ENCODE assay signal across 15 cellular contexts in the genomic region with DNA sequence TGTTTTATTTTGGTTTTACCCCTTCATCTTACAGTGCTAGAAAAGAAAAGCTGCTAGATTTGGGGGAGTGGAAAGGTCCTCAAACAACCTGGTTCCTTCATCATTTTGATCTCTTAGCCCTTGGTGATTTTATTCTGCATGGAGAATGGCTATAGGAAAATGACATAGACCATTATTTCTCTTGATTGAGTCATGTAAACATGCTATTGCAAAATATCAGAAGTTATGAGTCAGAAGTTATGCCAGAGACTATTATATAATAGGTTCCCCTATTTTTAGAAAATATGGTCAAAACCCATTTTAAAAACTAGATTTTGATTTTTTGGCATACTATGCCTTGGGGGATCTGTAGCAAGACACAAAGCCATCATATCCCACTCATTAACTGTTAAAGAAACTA.
DNase-seq lines count a peak whose midpoint lies in the region; ATAC-seq and TF ChIP-seq lines count a peak whose summit lies in the region.
"Had no signal": no experiment of that assay in that cellular context is flagged by ENCODE, and none has a peak within 500 bp of the region (broad histone marks: within the 10 kb centered on the region; RNA-seq: fewer than 3 reads in every experiment).

No MANE protein-coding gene starts in this region.

- H3K27ac ChIP-seq in ACC112 (ENCODE audit: low read depth, low read length) (peak overlapping the region; percentile 50), HCT116 (ENCODE audit: low read depth, low read length) (no peak overlapping the region), RWPE2 (ENCODE audit: poor library complexity, severe bottlenecking) (no peak overlapping the region), foreskin keratinocyte (no peak overlapping the region)
- H3K27ac ChIP-seq: uterus had no signal

- no peaks in the 10 kb centered on the region for H3K9me3 ChIP-seq in HCT116 (ENCODE audit: control insufficient read depth in 1 of 2, insufficient read depth in 1 of 2, low read depth in 1 of 2, low read length in 2 of 2)
- no peaks in the 10 kb centered on the region for H3K9me3 ChIP-seq in RWPE2 (ENCODE audit: severe bottlenecking)
- H3K9me3 ChIP-seq in MG63, result no peaks in the 10 kb centered on the region
- H3K9me3 ChIP-seq: ovary, uterus had no signal

- H3K79me2 ChIP-seq in ACC112 (ENCODE audit: control insufficient read depth, insufficient read depth, low read length, unreplicated experiment) (no peaks in the 10 kb centered on the region), HCT116 (ENCODE audit: insufficient read depth, low read length) (no peaks in the 10 kb centered on the region)
- H3K79me2 ChIP-seq: hepatocyte had no signal

- H3K4me3 ChIP-seq in ACC112 (ENCODE audit: low read depth, low read length) (no peak overlapping the region), HCT116 (replicated peaks in 1 of 2; ENCODE audit: low read depth in 1 of 2, low read length in 2 of 2) (no peak overlapping the region), RWPE2 (ENCODE audit: severe bottlenecking) (no peak overlapping the region), MG63 (no peak overlapping the region)
- H3K4me3 ChIP-seq: hepatocyte, ovary, uterus had no signal

- no peaks in the 10 kb centered on the region for H3K9me2 ChIP-seq in HCT116 (ENCODE audit: insufficient read depth)

- no peak for TF ChIP-seq POLR2A in HCT116 (IDR thresholded peaks at IDR 0.05; ENCODE audit: borderline replicate concordance, extremely low read depth, insufficient read depth, insufficient read length)

- H4K20me1 ChIP-seq in HCT116 (ENCODE audit: insufficient read depth), result no peaks in the 10 kb centered on the region

- H3K27me3 ChIP-seq in ACC112 (ENCODE audit: insufficient read depth, low read length) (no peaks in the 10 kb centered on the region), HCT116 (ENCODE audit: insufficient read depth, low read length) (no peaks in the 10 kb centered on the region), RWPE2 (ENCODE audit: insufficient read depth, poor library complexity, severe bottlenecking) (no peaks in the 10 kb centered on the region), foreskin keratinocyte (no peaks in the 10 kb centered on the region), MG63 (no peaks in the 10 kb centered on the region)
- H3K27me3 ChIP-seq: hepatocyte, ovary, uterus had no signal

- H2AFZ ChIP-seq in ACC112 (ENCODE audit: low read length, unreplicated experiment) (no peak overlapping the region), HCT116 (ENCODE audit: low read depth, low read length, poor library complexity, severe bottlenecking) (no peak overlapping the region)
- H2AFZ ChIP-seq: hepatocyte had no signal

- DNase-seq in HCT116 (ENCODE audit: low read depth, low spot score), result no peak
- no peak for DNase-seq in RWPE2 (ENCODE audit: low spot score)
- DNase-seq in foreskin keratinocyte, result peak in 1 of 2 donors; percentile 22
- DNase-seq in NCI-H82 treated with DMSO at 0.1 percent for 48 hours (lab: John Stamatoyannopoulos, UW; ENCODE audit: unreplicated experiment), result no peak
- no peak for DNase-seq in MG63
- no peak for DNase-seq in medulla oblongata (ENCODE audit: extremely low spot score)
- no peak for DNase-seq in GM19238 (ENCODE audit: insufficient read length, low spot score)
- DNase-seq: effector CD8-positive, alpha-beta T cell; KBM-7; left ventricle myocardium superior; ovary; stimulated activated CD4-positive, alpha-beta T cell treated with anti-CD3 and anti-CD28 coated beads, Interleukin-15, amount 100 ng/mL, for 24 hours; uterus had no signal

- POLR2A ChIA-PET in HCT116 (lab: Charles Lee), result no interaction called here

- ATAC-seq in HCT116 (no peak), RWPE2 (ENCODE audit: low read depth) (0 out of 3 replicates have a peak, but pooled peaks have one; percentile 25), foreskin keratinocyte (peak; percentile 26)
- ATAC-seq: left ventricle myocardium superior had no signal

- H3K4me1 ChIP-seq in ACC112 (ENCODE audit: control insufficient read depth, insufficient read depth, low read length, unreplicated experiment) (peaks cover 47% of the 10 kb centered on the region), HCT116 (ENCODE audit: control insufficient read depth in 1 of 2, insufficient read depth in 2 of 2, low read length in 2 of 2) (no peaks in the 10 kb centered on the region), RWPE2 (ENCODE audit: insufficient read depth, poor library complexity, severe bottlenecking) (no peaks in the 10 kb centered on the region), foreskin keratinocyte (no peaks in the 10 kb centered on the region)

- RAD21 ChIA-PET in HCT116 (lab: Charles Lee; ENCODE audit: low non-redundant PET in 1 of 2, low total read pairs in 2 of 2, uncharacterized antibody in 2 of 2, unreplicated experiment in 2 of 2), result no interaction called here

- TF ChIP-seq CTCF in HCT116 (IDR thresholded peaks at IDR 0.05 in 2 of 3, conservative IDR thresholded peaks at IDR 0.05 in 1 of 3; ENCODE audit: borderline replicate concordance in 1 of 3, insufficient read depth in 1 of 3, low read depth in 2 of 3, low read length in 2 of 3) (no peak), RWPE2 (IDR thresholded peaks at IDR 0.05; ENCODE audit: poor library complexity, severe bottlenecking) (no peak), foreskin keratinocyte (conservative IDR thresholded peaks at IDR 0.05) (no peak)

- no peaks in the 10 kb centered on the region for H3K36me3 ChIP-seq in ACC112 (ENCODE audit: insufficient read depth, low read length)
- H3K36me3 ChIP-seq in HCT116 (ENCODE audit: control insufficient read depth in 1 of 2, insufficient read depth in 2 of 2, low read length in 2 of 2), result no peaks in the 10 kb centered on the region
- H3K36me3 ChIP-seq in RWPE2 (ENCODE audit: low read depth), result no peaks in the 10 kb centered on the region
- H3K36me3 ChIP-seq in MG63, result no peaks in the 10 kb centered on the region
- H3K36me3 ChIP-seq: ovary, uterus had no signal

- CTCF ChIA-PET in HCT116 (lab: Charles Lee), result no interaction called here

- no peak for TF ChIP-seq RAD21 in HCT116 (IDR thresholded peaks at IDR 0.05; ENCODE audit: low read depth)

- intact Hi-C loops in HCT116 (cut with micrococcal nuclease), result no loop called here

- H3K4me2 ChIP-seq in HCT116 (ENCODE audit: low read length), result no peak overlapping the region
- H3K4me2 ChIP-seq: hepatocyte had no signal

- H3K9ac ChIP-seq in HCT116 (ENCODE audit: low read length), result no peak overlapping the region

- BruUV-seq in HCT116 (replicated peaks; lab: Mats Ljungman, UMichigan), result no TSS peak

TF ChIP-seq in HCT116, 20 proteins besides CTCF, POLR2A, EP300 and RAD21:
- no peak for TF ChIP-seq POLR2AphosphoS5 (IDR thresholded peaks at IDR 0.05; ENCODE audit: low read depth, low read length)
- peak; percentile 40; the same call in 1 of the 2 replicates for TF ChIP-seq FOSL1 (IDR thresholded peaks at IDR 0.05; ENCODE audit: low read depth)
- peak; percentile 89 for TF ChIP-seq CEBPB (IDR thresholded peaks at IDR 0.05; ENCODE audit: low read depth)
- TF ChIP-seq SP1 (IDR thresholded peaks at IDR 0.05; ENCODE audit: low read depth), result 0 out of 2 replicates have a peak, but pooled peaks have one; percentile 10
- no peak for TF ChIP-seq YY1 (IDR thresholded peaks at IDR 0.05; ENCODE audit: extremely low read depth, insufficient replicate concordance, low read depth, low read length)
